In the genomic region with DNA sequence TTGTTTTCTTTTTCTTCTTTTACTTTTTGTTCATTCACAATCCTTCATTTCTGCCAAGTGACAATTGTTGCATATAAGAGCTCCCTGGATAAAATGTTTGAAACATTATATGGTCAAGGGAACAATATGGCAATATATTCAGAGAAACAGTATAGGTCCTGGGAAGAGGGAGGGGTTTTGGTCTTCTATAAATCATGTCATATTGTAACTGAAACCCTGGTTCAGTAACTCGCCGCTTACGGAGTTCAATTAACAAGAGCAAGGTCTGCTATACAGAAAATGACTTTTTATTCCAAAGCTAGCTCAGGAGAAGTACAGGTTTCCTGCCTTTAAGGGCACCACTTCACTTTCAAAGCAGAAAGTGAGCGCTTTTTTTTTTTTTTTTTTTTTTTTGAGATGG, we compare ENCODE assay signal across 17 cellular contexts.
"Had no signal": no experiment of that assay in that cellular context is flagged by ENCODE, and none has a peak within 500 bp of the region (broad histone marks: within the 10 kb centered on the region; RNA-seq: fewer than 3 reads in every experiment).

No MANE protein-coding gene starts in this region.

- H3K4me1 ChIP-seq: esophagus squamous epithelium, gastroesophageal sphincter, sigmoid colon had no signal

- H3K27me3 ChIP-seq: esophagus squamous epithelium, gastroesophageal sphincter, sigmoid colon had no signal

- ATAC-seq: effector memory CD8-positive, alpha-beta T cell; gastroesophageal sphincter; left cardiac atrium; left ventricle myocardium superior had no signal

- H3K4me3 ChIP-seq: esophagus squamous epithelium, gastroesophageal sphincter, lung, sigmoid colon, skin epidermis had no signal

- DNase-seq: effector memory CD8-positive, alpha-beta T cell; esophagus squamous epithelium; foreskin fibroblast; glutamatergic neuron; kidney; left cardiac atrium; left ventricle myocardium superior; naive thymus-derived CD4-positive, alpha-beta T cell; posterior cingulate gyrus; sigmoid colon; stimulated activated CD4-positive, alpha-beta T cell treated with anti-CD3 and anti-CD28 coated beads, Interleukin-12 subunit alpha, Interleukin-12 subunit beta, amount 100 ng/mL, for 4 hours; stimulated activated CD4-positive, alpha-beta T cell treated with anti-CD3 and anti-CD28 coated beads, Interleukin-2, amount 100 ng/mL, for 48 hours; stimulated activated naive CD4-positive, alpha-beta T cell treated with Interleukin-2 at 50 U/mL for 16 hours; trophoblast cell had no signal

- H3K36me3 ChIP-seq: esophagus squamous epithelium, gastroesophageal sphincter, sigmoid colon had no signal

- H3K27ac ChIP-seq: esophagus squamous epithelium, gastroesophageal sphincter, sigmoid colon, skin epidermis had no signal

- H3K9me3 ChIP-seq: esophagus squamous epithelium, gastroesophageal sphincter, sigmoid colon had no signal
